ENCODE assay signal across 18 cellular contexts in genomic region chr10:72685264-72685921, GRCh38. TPM values are rescaled to one million over a fixed set of nuclear protein-coding genes. Genes with fewer than 3 reads are reported as not detected.
DNase-seq lines count a peak whose midpoint lies in the region; ATAC-seq, FAIRE-seq and TF ChIP-seq lines count a peak whose summit lies in the region.
"Had no signal": no experiment of that assay in that cellular context is flagged by ENCODE, and none has a peak within 500 bp of the region (broad histone marks: within the 10 kb centered on the region; RNA-seq: fewer than 3 reads in every experiment).

No MANE protein-coding gene starts in this region.

- H3K36me3 ChIP-seq in colonic mucosa (no peaks in the 10 kb centered on the region), psoas muscle (ENCODE audit: insufficient read depth in 1 of 2, low read depth in 1 of 2) (no peaks in the 10 kb centered on the region)

- no TSS peak for BruUV-seq in Calu3 (replicated peaks; lab: Mats Ljungman, UMichigan)

- no peaks in the 10 kb centered on the region for H3K27me3 ChIP-seq in colonic mucosa
- no peaks in the 10 kb centered on the region for H3K27me3 ChIP-seq in psoas muscle (ENCODE audit: insufficient read depth in 3 of 3, low read length in 2 of 3)

- H3K4me1 ChIP-seq in colonic mucosa, result peaks cover 5% of the 10 kb centered on the region
- peaks cover 53% of the 10 kb centered on the region for H3K4me1 ChIP-seq in psoas muscle

- 29 to 51% (median 31%) methylated on average over 7 of the region's 7 CpGs for WGBS in psoas muscle, 3 donors

- H3K27ac Mint-ChIP-seq in Calu3 (ENCODE audit: unreplicated experiment), result peak overlapping the region; percentile 77
- H3K27ac Mint-ChIP-seq in activated T-helper 2 cell treated with anti-CD3 and anti-CD28 coated beads, Interferon-gamma antibody, Interleukin-2, Interleukin-4, amounts not matched to agents 10 μg/mL and 5 μg/mL and 100 μg/mL, durations not matched to agents 14 hours and 24 hours and 36 hours, result no peak overlapping the region
- H3K27ac Mint-ChIP-seq in effector memory CD8-positive, alpha-beta T cell, result no peak overlapping the region
- H3K27ac Mint-ChIP-seq: CD4-positive, alpha-beta memory T cell; H9 had no signal

- peaks cover 18% of the 10 kb centered on the region for H3K36me3 Mint-ChIP-seq in Calu3 (ENCODE audit: insufficient read depth, unreplicated experiment)
- H3K36me3 Mint-ChIP-seq in activated T-helper 2 cell treated with anti-CD3 and anti-CD28 coated beads, Interferon-gamma antibody, Interleukin-2, Interleukin-4, amounts not matched to agents 10 μg/mL and 5 μg/mL and 100 μg/mL, durations not matched to agents 14 hours and 24 hours and 36 hours (ENCODE audit: low read depth), result no peaks in the 10 kb centered on the region
- H3K36me3 Mint-ChIP-seq in effector memory CD8-positive, alpha-beta T cell (ENCODE audit: insufficient read depth), result peaks cover 3% of the 10 kb centered on the region
- H3K36me3 Mint-ChIP-seq: CD4-positive, alpha-beta memory T cell had no signal

- no peaks in the 10 kb centered on the region for H3K9me3 Mint-ChIP-seq in Calu3 (ENCODE audit: low read depth, unreplicated experiment)
- no peaks in the 10 kb centered on the region for H3K9me3 Mint-ChIP-seq in activated T-helper 2 cell treated with anti-CD3 and anti-CD28 coated beads, Interferon-gamma antibody, Interleukin-2, Interleukin-4, amounts not matched to agents 10 μg/mL and 5 μg/mL and 100 μg/mL, durations not matched to agents 14 hours and 24 hours and 36 hours
- no peaks in the 10 kb centered on the region for H3K9me3 Mint-ChIP-seq in effector memory CD8-positive, alpha-beta T cell
- H3K9me3 Mint-ChIP-seq: CD4-positive, alpha-beta memory T cell; H9 had no signal

- no peaks in the 10 kb centered on the region for H3K27me3 Mint-ChIP-seq in Calu3 (ENCODE audit: unreplicated experiment)
- H3K27me3 Mint-ChIP-seq in activated T-helper 2 cell treated with anti-CD3 and anti-CD28 coated beads, Interferon-gamma antibody, Interleukin-2, Interleukin-4, amounts not matched to agents 10 μg/mL and 5 μg/mL and 100 μg/mL, durations not matched to agents 14 hours and 24 hours and 36 hours (ENCODE audit: low read depth), result peaks cover 8% of the 10 kb centered on the region
- H3K27me3 Mint-ChIP-seq in effector memory CD8-positive, alpha-beta T cell, result peaks cover 14 to 17% of the 10 kb centered on the region in 2 donors

- H3K4me1 Mint-ChIP-seq in Calu3 (ENCODE audit: low read depth, unreplicated experiment), result peaks cover 56% of the 10 kb centered on the region
- H3K4me1 Mint-ChIP-seq in activated T-helper 2 cell treated with anti-CD3 and anti-CD28 coated beads, Interferon-gamma antibody, Interleukin-2, Interleukin-4, amounts not matched to agents 10 μg/mL and 5 μg/mL and 100 μg/mL, durations not matched to agents 14 hours and 24 hours and 36 hours (ENCODE audit: low read depth), result peaks cover 3% of the 10 kb centered on the region
- no peaks in the 10 kb centered on the region for H3K4me1 Mint-ChIP-seq in effector memory CD8-positive, alpha-beta T cell (ENCODE audit: low read depth in 2 of 2)
- H3K4me1 Mint-ChIP-seq: CD4-positive, alpha-beta memory T cell had no signal

- H3K9me3 ChIP-seq in colonic mucosa (no peaks in the 10 kb centered on the region), psoas muscle (no peaks in the 10 kb centered on the region)

- intact Hi-C loops in Calu3 (cut with micrococcal nuclease; ENCODE audit: unreplicated experiment) (no loop called here), colonic mucosa (cut with DNase I) (no loop called here), psoas muscle (cut with DNase I) (loop anchor here (1.0 to 5.0 kb wide), 2 partner anchors 32 to 58 kb away; partner anchors contain the start of gene MICU1 (in 1 of the 2))
- intact Hi-C loops in activated T-helper 2 cell treated with anti-CD3 and anti-CD28 coated beads, Interferon-gamma antibody, Interleukin-2, Interleukin-4, amounts not matched to agents 10 μg/mL and 5 μg/mL and 100 μg/mL, durations not matched to agents 14 hours and 24 hours and 36 hours (cut with micrococcal nuclease), result no loop called here

- peak overlapping the region; percentile 75 for H3K27ac ChIP-seq in colonic mucosa
- peak overlapping the region; percentile 93 for H3K27ac ChIP-seq in psoas muscle

- peak; percentile 87 to 92 (median 87) for ATAC-seq in psoas muscle
- no peak for ATAC-seq in effector memory CD8-positive, alpha-beta T cell (replicated peaks)

- no peak overlapping the region for H3K4me3 Mint-ChIP-seq in Calu3 (ENCODE audit: low read depth, unreplicated experiment)
- no peak overlapping the region for H3K4me3 Mint-ChIP-seq in activated T-helper 2 cell treated with anti-CD3 and anti-CD28 coated beads, Interferon-gamma antibody, Interleukin-2, Interleukin-4, amounts not matched to agents 10 μg/mL and 5 μg/mL and 100 μg/mL, durations not matched to agents 14 hours and 24 hours and 36 hours (ENCODE audit: low read depth)
- H3K4me3 Mint-ChIP-seq in effector memory CD8-positive, alpha-beta T cell, result no peak overlapping the region
- H3K4me3 Mint-ChIP-seq: CD4-positive, alpha-beta memory T cell; H9 had no signal

- FAIRE-seq in GM19239 (lab: Jason Lieb, UNC), result peak; percentile 8
- FAIRE-seq: D721Med, RCC 7860 had no signal

- CTCF ChIA-PET in Calu3 (lab: Charles Lee), result interaction anchor here (0.6 to 1.6 kb wide), 3 partner anchors 8 to 60 kb away, joined by 3 to 13 read pairs (median 4); no protein-coding TSS in a partner anchor

- H3K4me3 ChIP-seq in colonic mucosa (no peak overlapping the region), psoas muscle (no peak overlapping the region)

- DNase-seq in Calu3 (no peak), GM19239 (ENCODE audit: insufficient read length, low spot score) (no peak), colonic mucosa (peak; percentile 72), psoas muscle (peak in 1 of 2 donors; percentile 66), MV-4-11 (lab: John Stamatoyannopoulos, UW) (no peak)
- no peak for DNase-seq in stimulated activated CD4-positive, alpha-beta T cell treated with anti-CD3 and anti-CD28 coated beads, Interleukin-1b, Interleukin-23, amount 100 ng/mL, for 48 hours
- no peak for DNase-seq in activated T-helper 2 cell treated with anti-CD3 and anti-CD28 coated beads, Interferon-gamma antibody, Interleukin-2, Interleukin-4, amounts not matched to agents 10 μg/mL and 5 μg/mL and 100 μg/mL, durations not matched to agents 14 hours and 24 hours and 36 hours (ENCODE audit: low spot score)
- no peak for DNase-seq in effector memory CD8-positive, alpha-beta T cell
- DNase-seq: 8988T; CD4-positive, alpha-beta memory T cell; DMS79; H9; NCI-H1417 treated with DMSO at 0.1 percent for 48 hours; NCI-H1930; NCI-H526 treated with DMSO at 0.1 percent for 48 hours; SHP77 had no signal

- peak overlapping the region in 1 of 2 donors; percentile 8 for H3K9ac ChIP-seq in colonic mucosa (ENCODE audit: low read depth in 2 of 2, low read length in 2 of 2)

- TF ChIP-seq CTCF in Calu3 (IDR thresholded peaks at IDR 0.05; ENCODE audit: unreplicated experiment), result no peak
- no peak for TF ChIP-seq CTCF in colonic mucosa (IDR thresholded peaks at IDR 0.05)
- no peak for TF ChIP-seq CTCF in psoas muscle (IDR thresholded peaks at IDR 0.05)

RNA-seq across cellular contexts. Expression of gene MCU, which starts 6.5 kb away (rescaled TPM):
- 70.2 and 96.6 TPM in 2 replicates for total RNA-seq in Calu3 (2022)
- 100 to 1,000 TPM in 1 of 2 donors, 10 to 100 TPM in 1; 88.7 to 109 TPM for total RNA-seq in colonic mucosa
- 100 to 1,000 TPM in 1 of 4 donors, 10 to 100 TPM in 3; 66.1 to 118 (median 80.1) TPM for total RNA-seq in psoas muscle
- 10 to 100 TPM; 32.4 to 40.5 (median 35.0) TPM for polyA plus RNA-seq in psoas muscle
- total RNA-seq in activated T-helper 2 cell treated with anti-CD3 and anti-CD28 coated beads, Interferon-gamma antibody, Interleukin-2, Interleukin-4, amounts not matched to agents 10 μg/mL and 5 μg/mL and 100 μg/mL, durations not matched to agents 14 hours and 24 hours and 36 hours, result 11.6 and 13.2 TPM in 2 replicates

RNA-seq across cellular contexts. Expression of gene MICU1, which starts 59.5 kb away (rescaled TPM):
- total RNA-seq in Calu3 (2022), result 89.1 and 89.4 TPM in 2 replicates
- total RNA-seq in colonic mucosa, result 10 to 100 TPM; 44.3 to 51.8 TPM
- 10 to 100 TPM; 37.3 to 57.8 (median 46.6) TPM for total RNA-seq in psoas muscle
- 10 to 100 TPM; 31.0 to 34.8 (median 33.5) TPM for polyA plus RNA-seq in psoas muscle
- total RNA-seq in activated T-helper 2 cell treated with anti-CD3 and anti-CD28 coated beads, Interferon-gamma antibody, Interleukin-2, Interleukin-4, amounts not matched to agents 10 μg/mL and 5 μg/mL and 100 μg/mL, durations not matched to agents 14 hours and 24 hours and 36 hours, result 30.0 and 30.7 TPM in 2 replicates

Comparison
In these comparisons a context has a peak if more than half of its experiments do, and no peak if none do; other contexts are left out.
1. intact Hi-C loops: an anchor here in psoas muscle (1.0 to 5.0 kb wide); none called in Calu3, colonic mucosa and activated T-helper 2 cell treated with anti-CD3 and anti-CD28 coated beads, Interferon-gamma antibody, Interleukin-2, Interleukin-4, amounts not matched to agents 10 μg/mL and 5 μg/mL and 100 μg/mL, durations not matched to agents 14 hours and 24 hours and 36 hours.